Comparison of ENCODE assay signal across 31 cellular contexts in the genomic region with DNA sequence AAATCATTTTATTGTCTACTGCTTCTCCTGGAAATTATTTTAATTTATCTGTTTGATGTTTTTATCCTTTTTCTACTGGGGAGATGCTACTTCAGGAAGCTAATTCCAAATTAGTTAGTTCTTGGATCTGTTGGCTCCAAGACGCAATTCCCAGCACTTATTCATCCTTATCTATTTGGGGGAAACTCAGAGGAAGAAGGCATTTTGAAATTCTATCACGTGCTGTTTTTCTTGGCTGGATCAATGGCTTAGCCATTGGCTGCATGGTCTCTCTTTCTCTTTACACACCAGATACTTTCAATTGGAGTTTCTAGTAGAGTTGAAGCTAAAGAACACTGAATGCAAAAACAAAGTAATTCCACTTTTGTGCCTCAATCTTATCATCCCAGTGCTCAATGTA.
DNase-seq lines count a peak whose midpoint lies in the region; ATAC-seq and TF ChIP-seq lines count a peak whose summit lies in the region.
"Had no signal": no experiment of that assay in that cellular context is flagged by ENCODE, and none has a peak within 500 bp of the region (broad histone marks: within the 10 kb centered on the region; RNA-seq: fewer than 3 reads in every experiment).

No MANE protein-coding gene starts in this region.

- peaks cover 18% of the 10 kb centered on the region for H3F3A ChIP-seq in PC-9 (ENCODE audit: insufficient read depth, low read depth)

- BruUV-seq in PC-9 (replicated peaks; lab: Mats Ljungman, UMichigan): no TSS peak

- POLR2A ChIA-PET in PC-9 (lab: Charles Lee; ENCODE audit: unreplicated experiment): no interaction called here

- H3K36me3 Mint-ChIP-seq in activated T-helper 2 cell treated with anti-CD3 and anti-CD28 coated beads, Interferon-gamma antibody, Interleukin-2, Interleukin-4, amounts not matched to agents 10 μg/mL and 5 μg/mL and 100 μg/mL, durations not matched to agents 14 hours and 24 hours and 36 hours (ENCODE audit: low read depth): no peaks in the 10 kb centered on the region

- H2AFZ ChIP-seq in PC-9 (peak overlapping the region; percentile 19; the same call in 1 of the 2 replicates), fibroblast of lung (ENCODE audit: low read length) (no peak overlapping the region)

- H3K4me3 ChIP-seq in PC-9 (no peak overlapping the region), fibroblast of lung (replicated peaks in 1 of 4; ENCODE audit: control extremely low read depth in 1 of 4, insufficient read depth in 1 of 4, low read depth in 3 of 4, low read length in 4 of 4) (no peak overlapping the region)
- H3K4me3 ChIP-seq: BLaER1 treated with 17β-estradiol and CSF1 and Interleukin-3, amounts not matched to agents 10 nM and 100 nM; gastrocnemius medialis; GM12878; lung; psoas muscle; smooth muscle cell; testis; vagina had no signal

- H3K79me2 ChIP-seq in PC-9 (ENCODE audit: low read depth): no peaks in the 10 kb centered on the region
- no peaks in the 10 kb centered on the region for H3K79me2 ChIP-seq in fibroblast of lung (ENCODE audit: control insufficient read depth, insufficient read depth, low read length)

- intact Hi-C loops in PC-9 (cut with micrococcal nuclease; ENCODE audit: unreplicated experiment): no loop called here
- intact Hi-C loops in activated T-helper 2 cell treated with anti-CD3 and anti-CD28 coated beads, Interferon-gamma antibody, Interleukin-2, Interleukin-4, amounts not matched to agents 10 μg/mL and 5 μg/mL and 100 μg/mL, durations not matched to agents 14 hours and 24 hours and 36 hours (cut with micrococcal nuclease): no loop called here

- no peaks in the 10 kb centered on the region for H3K9me3 Mint-ChIP-seq in activated T-helper 2 cell treated with anti-CD3 and anti-CD28 coated beads, Interferon-gamma antibody, Interleukin-2, Interleukin-4, amounts not matched to agents 10 μg/mL and 5 μg/mL and 100 μg/mL, durations not matched to agents 14 hours and 24 hours and 36 hours
- H3K9me3 Mint-ChIP-seq: activated B cell treated with CpG ODN at 0.5 μM for 24 hours; activated T-helper 1 cell treated with anti-CD3 and anti-CD28 coated beads, Interleukin-12 subunit alpha, Interleukin-12 subunit beta, Interleukin-2, Interleukin-4 antibody, amounts not matched to agents 30 ng/mL and 10 ng/mL and 1 ng/mL, durations not matched to agents 14 hours and 24 hours and 36 hours; H9 had no signal

- H3K27ac Mint-ChIP-seq in activated T-helper 2 cell treated with anti-CD3 and anti-CD28 coated beads, Interferon-gamma antibody, Interleukin-2, Interleukin-4, amounts not matched to agents 10 μg/mL and 5 μg/mL and 100 μg/mL, durations not matched to agents 14 hours and 24 hours and 36 hours: no peak overlapping the region
- H3K27ac Mint-ChIP-seq: activated B cell treated with CpG ODN at 0.5 μM for 24 hours; activated T-helper 1 cell treated with anti-CD3 and anti-CD28 coated beads, Interleukin-12 subunit alpha, Interleukin-12 subunit beta, Interleukin-2, Interleukin-4 antibody, amounts not matched to agents 30 ng/mL and 10 ng/mL and 1 ng/mL, durations not matched to agents 14 hours and 24 hours and 36 hours; H9 had no signal

- no peaks in the 10 kb centered on the region for H3K9me2 ChIP-seq in PC-9 (ENCODE audit: insufficient read depth)

- peak; percentile 75 for DNase-seq in EH (ENCODE audit: low read depth)
- DNase-seq in PC-9: no peak
- DNase-seq in fibroblast of lung (ENCODE audit: low read depth in 2 of 2): peak; percentile 73 to 78
- DNase-seq in left lobe of liver (ENCODE audit: low spot score): no peak
- no peak for DNase-seq in germinal center (ENCODE audit: low spot score)
- DNase-seq in medulla oblongata (ENCODE audit: extremely low spot score): no peak
- no peak for DNase-seq in activated T-helper 2 cell treated with anti-CD3 and anti-CD28 coated beads, Interferon-gamma antibody, Interleukin-2, Interleukin-4, amounts not matched to agents 10 μg/mL and 5 μg/mL and 100 μg/mL, durations not matched to agents 14 hours and 24 hours and 36 hours (ENCODE audit: low spot score)
- DNase-seq: activated B cell treated with CpG ODN at 0.5 μM for 24 hours; activated CD4-positive, alpha-beta T cell treated with anti-CD3 and anti-CD28 coated beads, Interleukin-2, amount 50 U/mL, for 4 hours; activated naive CD4-positive, alpha-beta T cell treated with anti-CD3 and anti-CD28 coated beads, Interleukin-2, amount 50 U/mL, for 16 hours; cerebellar nuclear complex; COR-L47; DMS79; gastrocnemius medialis; H9; islet precursor cell; NCI-H1092 treated with DMSO at 0.1 percent for 48 hours; NCI-H1930; psoas muscle; SHP77; stimulated activated CD4-positive, alpha-beta T cell treated with anti-CD3 and anti-CD28 coated beads, Interleukin-2, amount 100 ng/mL, for 24 hours; T-helper 9 cell; testis had no signal

- H3K4me1 ChIP-seq in PC-9 (replicated peaks; ENCODE audit: insufficient read depth): peaks cover 29% of the 10 kb centered on the region
- peaks cover 2% of the 10 kb centered on the region for H3K4me1 ChIP-seq in fibroblast of lung (ENCODE audit: control insufficient read depth, extremely low read depth, insufficient read depth, low read length)
- H3K4me1 ChIP-seq: psoas muscle, testis, vagina had no signal

- peaks cover 5% of the 10 kb centered on the region for H3K4me1 Mint-ChIP-seq in activated T-helper 2 cell treated with anti-CD3 and anti-CD28 coated beads, Interferon-gamma antibody, Interleukin-2, Interleukin-4, amounts not matched to agents 10 μg/mL and 5 μg/mL and 100 μg/mL, durations not matched to agents 14 hours and 24 hours and 36 hours (ENCODE audit: low read depth)
- H3K4me1 Mint-ChIP-seq: activated B cell treated with CpG ODN at 0.5 μM for 24 hours had no signal

- H4K20me1 ChIP-seq in PC-9 (ENCODE audit: insufficient read depth): no peaks in the 10 kb centered on the region
- H4K20me1 ChIP-seq in fibroblast of lung (ENCODE audit: control insufficient read depth, extremely low read depth, insufficient read depth, low read length): no peaks in the 10 kb centered on the region
- H4K20me1 ChIP-seq: BLaER1 treated with 17β-estradiol and CSF1 and Interleukin-3, amounts not matched to agents 10 nM and 100 nM had no signal

- TF ChIP-seq CTCF in PC-9 (conservative IDR thresholded peaks at IDR 0.05) (no peak), fibroblast of lung (conservative IDR thresholded peaks at IDR 0.05 in 1 of 2, IDR thresholded peaks at IDR 0.05 in 1 of 2; ENCODE audit: low read depth in 1 of 2, low read length in 2 of 2) (no peak)

- H3K4me2 ChIP-seq in PC-9 (no peak overlapping the region), fibroblast of lung (ENCODE audit: extremely low read depth, insufficient read depth, low read length) (no peak overlapping the region)
- H3K4me2 ChIP-seq: BLaER1 treated with 17β-estradiol and CSF1 and Interleukin-3, amounts not matched to agents 10 nM and 100 nM; smooth muscle cell had no signal

- peaks cover 6% of the 10 kb centered on the region for H3K9me3 ChIP-seq in PC-9 (ENCODE audit: insufficient read depth, low read depth)
- H3K9me3 ChIP-seq in fibroblast of lung (ENCODE audit: control insufficient read depth, insufficient read depth, low read depth, low read length): no peaks in the 10 kb centered on the region
- H3K9me3 ChIP-seq: BLaER1 treated with 17β-estradiol and CSF1 and Interleukin-3, amounts not matched to agents 10 nM and 100 nM; gastrocnemius medialis; psoas muscle; testis; vagina had no signal

- ATAC-seq in left lobe of liver: peak; percentile 49
- no peak for ATAC-seq in GM19397 (IDR thresholded peaks at IDR 0.05; ENCODE audit: unreplicated experiment)
- ATAC-seq: gastrocnemius medialis, GM12878, psoas muscle had no signal

- peaks cover 17% of the 10 kb centered on the region for H3K27me3 Mint-ChIP-seq in activated T-helper 2 cell treated with anti-CD3 and anti-CD28 coated beads, Interferon-gamma antibody, Interleukin-2, Interleukin-4, amounts not matched to agents 10 μg/mL and 5 μg/mL and 100 μg/mL, durations not matched to agents 14 hours and 24 hours and 36 hours (ENCODE audit: low read depth)

- no peak overlapping the region for H3K4me3 Mint-ChIP-seq in activated T-helper 2 cell treated with anti-CD3 and anti-CD28 coated beads, Interferon-gamma antibody, Interleukin-2, Interleukin-4, amounts not matched to agents 10 μg/mL and 5 μg/mL and 100 μg/mL, durations not matched to agents 14 hours and 24 hours and 36 hours (ENCODE audit: low read depth)
- H3K4me3 Mint-ChIP-seq: activated B cell treated with CpG ODN at 0.5 μM for 24 hours; activated T-helper 1 cell treated with anti-CD3 and anti-CD28 coated beads, Interleukin-12 subunit alpha, Interleukin-12 subunit beta, Interleukin-2, Interleukin-4 antibody, amounts not matched to agents 30 ng/mL and 10 ng/mL and 1 ng/mL, durations not matched to agents 14 hours and 24 hours and 36 hours; H9 had no signal

- H3K27me3 ChIP-seq in PC-9 (ENCODE audit: insufficient read depth, low read depth) (no peaks in the 10 kb centered on the region), fibroblast of lung (ENCODE audit: control insufficient read depth, insufficient read depth, low read length) (no peaks in the 10 kb centered on the region)
- H3K27me3 ChIP-seq: BLaER1 treated with 17β-estradiol and CSF1 and Interleukin-3, amounts not matched to agents 10 nM and 100 nM; gastrocnemius medialis; testis; vagina had no signal

- CTCF ChIA-PET in PC-9 (lab: Charles Lee): no interaction called here

- no peak overlapping the region for H3K9ac ChIP-seq in fibroblast of lung (ENCODE audit: insufficient read depth, low read length)
- H3K9ac ChIP-seq: BLaER1 treated with 17β-estradiol and CSF1 and Interleukin-3, amounts not matched to agents 10 nM and 100 nM had no signal

- no peak overlapping the region for H3K27ac ChIP-seq in PC-9
- H3K27ac ChIP-seq in fibroblast of lung (ENCODE audit: insufficient read depth, low read length): no peak overlapping the region
- H3K27ac ChIP-seq: BLaER1 treated with 17β-estradiol and CSF1 and Interleukin-3, amounts not matched to agents 10 nM and 100 nM; epithelial cell of prostate; gastrocnemius medialis; psoas muscle; testis; vagina had no signal

- H3K36me3 ChIP-seq in PC-9 (ENCODE audit: low read depth) (no peaks in the 10 kb centered on the region), fibroblast of lung (ENCODE audit: control insufficient read depth, insufficient read depth, low read length) (no peaks in the 10 kb centered on the region)
- H3K36me3 ChIP-seq: BLaER1 treated with 17β-estradiol and CSF1 and Interleukin-3, amounts not matched to agents 10 nM and 100 nM; gastrocnemius medialis; vagina had no signal

Comparison
In these comparisons a context has a peak if more than half of its experiments do, and no peak if none do; other contexts are left out.
1. DNase-seq: peak in EH (single experiment) and fibroblast of lung (2 of 2); none in PC-9 (0 of 2), left lobe of liver (single experiment), germinal center (single experiment), medulla oblongata (single experiment) and activated T-helper 2 cell treated with anti-CD3 and anti-CD28 coated beads, Interferon-gamma antibody, Interleukin-2, Interleukin-4, amounts not matched to agents 10 μg/mL and 5 μg/mL and 100 μg/mL, durations not matched to agents 14 hours and 24 hours and 36 hours (single experiment).